In the genomic region with DNA sequence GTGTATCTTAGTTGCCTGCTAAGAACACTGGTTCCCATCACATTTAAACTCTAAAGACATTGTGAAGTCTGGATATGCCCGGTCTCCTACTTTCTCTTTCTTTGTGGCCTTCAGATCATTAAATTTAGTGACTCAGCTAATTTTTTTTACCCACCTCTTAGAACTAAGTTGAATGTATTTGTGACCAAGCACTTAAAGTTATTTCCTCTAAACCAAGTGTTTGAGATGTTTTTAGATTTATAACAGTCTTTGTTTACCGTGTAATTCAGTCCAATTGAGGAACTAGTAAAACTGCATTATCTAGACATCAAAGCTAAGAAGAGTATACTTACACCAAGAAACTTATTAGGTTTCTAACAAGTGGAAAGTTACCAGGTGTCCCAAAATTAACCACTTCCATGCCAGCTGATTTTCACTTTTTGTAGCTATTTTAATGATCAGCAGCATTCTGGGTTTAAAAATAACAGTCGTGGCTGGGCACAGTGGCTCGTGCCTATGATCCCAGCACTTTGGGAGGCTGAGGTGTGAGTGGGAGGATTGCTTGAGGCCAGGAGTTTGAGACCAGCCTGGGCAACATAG, we compare ENCODE assay signal across 4 cellular contexts.
TF ChIP-seq lines count a peak whose summit lies in the region.

No MANE protein-coding gene starts in this region.

TF ChIP-seq in A549, 52 proteins besides CTCF, POLR2A, EP300 and RAD21:
- TF ChIP-seq NPAS2 (CRISPR knock-in tag; IDR thresholded peaks at IDR 0.05; ENCODE audit: borderline replicate concordance) (no peak), NFE2L2 (conservative IDR thresholded peaks at IDR 0.05; ENCODE audit: low read length) (peak; percentile 94), FOSL2 (IDR thresholded peaks at IDR 0.05) (no peak), FOSL2 (CRISPR knock-in tag; IDR thresholded peaks at IDR 0.05) (peak; percentile 24; the same call in 1 of the 2 replicates), KDM1A (IDR thresholded peaks at IDR 0.05; ENCODE audit: low read depth) (no peak), EHF (CRISPR knock-in tag; IDR thresholded peaks at IDR 0.05) (no peak), ZC3H11A (IDR thresholded peaks at IDR 0.05) (no peak), MAFK (IDR thresholded peaks at IDR 0.05; ENCODE audit: partially characterized antibody) (peak; percentile 99)
- TF ChIP-seq, protein P1, sequence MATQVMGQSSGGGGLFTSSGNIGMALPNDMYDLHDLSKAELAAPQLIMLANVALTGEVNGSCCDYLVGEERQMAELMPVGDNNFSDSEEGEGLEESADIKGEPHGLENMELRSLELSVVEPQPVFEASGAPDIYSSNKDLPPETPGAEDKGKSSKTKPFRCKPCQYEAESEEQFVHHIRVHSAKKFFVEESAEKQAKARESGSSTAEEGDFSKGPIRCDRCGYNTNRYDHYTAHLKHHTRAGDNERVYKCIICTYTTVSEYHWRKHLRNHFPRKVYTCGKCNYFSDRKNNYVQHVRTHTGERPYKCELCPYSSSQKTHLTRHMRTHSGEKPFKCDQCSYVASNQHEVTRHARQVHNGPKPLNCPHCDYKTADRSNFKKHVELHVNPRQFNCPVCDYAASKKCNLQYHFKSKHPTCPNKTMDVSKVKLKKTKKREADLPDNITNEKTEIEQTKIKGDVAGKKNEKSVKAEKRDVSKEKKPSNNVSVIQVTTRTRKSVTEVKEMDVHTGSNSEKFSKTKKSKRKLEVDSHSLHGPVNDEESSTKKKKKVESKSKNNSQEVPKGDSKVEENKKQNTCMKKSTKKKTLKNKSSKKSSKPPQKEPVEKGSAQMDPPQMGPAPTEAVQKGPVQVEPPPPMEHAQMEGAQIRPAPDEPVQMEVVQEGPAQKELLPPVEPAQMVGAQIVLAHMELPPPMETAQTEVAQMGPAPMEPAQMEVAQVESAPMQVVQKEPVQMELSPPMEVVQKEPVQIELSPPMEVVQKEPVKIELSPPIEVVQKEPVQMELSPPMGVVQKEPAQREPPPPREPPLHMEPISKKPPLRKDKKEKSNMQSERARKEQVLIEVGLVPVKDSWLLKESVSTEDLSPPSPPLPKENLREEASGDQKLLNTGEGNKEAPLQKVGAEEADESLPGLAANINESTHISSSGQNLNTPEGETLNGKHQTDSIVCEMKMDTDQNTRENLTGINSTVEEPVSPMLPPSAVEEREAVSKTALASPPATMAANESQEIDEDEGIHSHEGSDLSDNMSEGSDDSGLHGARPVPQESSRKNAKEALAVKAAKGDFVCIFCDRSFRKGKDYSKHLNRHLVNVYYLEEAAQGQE (IDR thresholded peaks at IDR 0.05) = no peak
TF ChIP-seq in A549: peak in this region for 3.

TF ChIP-seq in GM23338, 12 proteins besides CTCF, POLR2A, EP300 and RAD21 (continues in another document):
- TF ChIP-seq STAT1 (IDR thresholded peaks at IDR 0.05; ENCODE audit: unreplicated experiment) = no peak
- no peak for TF ChIP-seq ZNF331 (CRISPR knock-in tag; IDR thresholded peaks at IDR 0.05; ENCODE audit: low read depth)
- TF ChIP-seq NANOG (IDR thresholded peaks at IDR 0.05; ENCODE audit: borderline replicate concordance) = no peak
- TF ChIP-seq POLR2AphosphoS5 (IDR thresholded peaks at IDR 0.05; ENCODE audit: low read depth) = no peak

TF ChIP-seq in WTC11, 78 proteins besides CTCF, POLR2A, EP300 and RAD21:
- no peak for TF ChIP-seq FOXP1 (CRISPR knock-in tag; IDR thresholded peaks at IDR 0.05; ENCODE audit: borderline replicate concordance)
- peak; percentile 76 for TF ChIP-seq ZNF121 (CRISPR knock-in tag; IDR thresholded peaks at IDR 0.05)
- TF ChIP-seq, protein P2, sequence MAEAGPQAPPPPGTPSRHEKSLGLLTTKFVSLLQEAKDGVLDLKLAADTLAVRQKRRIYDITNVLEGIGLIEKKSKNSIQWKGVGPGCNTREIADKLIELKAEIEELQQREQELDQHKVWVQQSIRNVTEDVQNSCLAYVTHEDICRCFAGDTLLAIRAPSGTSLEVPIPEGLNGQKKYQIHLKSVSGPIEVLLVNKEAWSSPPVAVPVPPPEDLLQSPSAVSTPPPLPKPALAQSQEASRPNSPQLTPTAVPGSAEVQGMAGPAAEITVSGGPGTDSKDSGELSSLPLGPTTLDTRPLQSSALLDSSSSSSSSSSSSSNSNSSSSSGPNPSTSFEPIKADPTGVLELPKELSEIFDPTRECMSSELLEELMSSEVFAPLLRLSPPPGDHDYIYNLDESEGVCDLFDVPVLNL (CRISPR knock-in tag; IDR thresholded peaks at IDR 0.05; ENCODE audit: borderline replicate concordance, low read depth) = no peak

TF ChIP-seq in HepG2, 621 proteins besides CTCF, POLR2A, EP300 and RAD21:
- TF ChIP-seq, protein P3, sequence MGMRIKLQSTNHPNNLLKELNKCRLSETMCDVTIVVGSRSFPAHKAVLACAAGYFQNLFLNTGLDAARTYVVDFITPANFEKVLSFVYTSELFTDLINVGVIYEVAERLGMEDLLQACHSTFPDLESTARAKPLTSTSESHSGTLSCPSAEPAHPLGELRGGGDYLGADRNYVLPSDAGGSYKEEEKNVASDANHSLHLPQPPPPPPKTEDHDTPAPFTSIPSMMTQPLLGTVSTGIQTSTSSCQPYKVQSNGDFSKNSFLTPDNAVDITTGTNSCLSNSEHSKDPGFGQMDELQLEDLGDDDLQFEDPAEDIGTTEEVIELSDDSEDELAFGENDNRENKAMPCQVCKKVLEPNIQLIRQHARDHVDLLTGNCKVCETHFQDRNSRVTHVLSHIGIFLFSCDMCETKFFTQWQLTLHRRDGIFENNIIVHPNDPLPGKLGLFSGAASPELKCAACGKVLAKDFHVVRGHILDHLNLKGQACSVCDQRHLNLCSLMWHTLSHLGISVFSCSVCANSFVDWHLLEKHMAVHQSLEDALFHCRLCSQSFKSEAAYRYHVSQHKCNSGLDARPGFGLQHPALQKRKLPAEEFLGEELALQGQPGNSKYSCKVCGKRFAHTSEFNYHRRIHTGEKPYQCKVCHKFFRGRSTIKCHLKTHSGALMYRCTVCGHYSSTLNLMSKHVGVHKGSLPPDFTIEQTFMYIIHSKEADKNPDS (CRISPR knock-in tag; IDR thresholded peaks at IDR 0.05) = no peak
- TF ChIP-seq KLF12 (CRISPR knock-in tag; IDR thresholded peaks at IDR 0.05; ENCODE audit: borderline replicate concordance) (no peak), ZNF678 (CRISPR knock-in tag; IDR thresholded peaks at IDR 0.05) (no peak), ZNF879 (CRISPR knock-in tag; IDR thresholded peaks at IDR 0.05) (no peak), ZNF121 (CRISPR knock-in tag; IDR thresholded peaks at IDR 0.05) (peak; percentile 79), NFE2L2 (IDR thresholded peaks at IDR 0.05; ENCODE audit: low read length) (peak; percentile 88), GTF3A (CRISPR knock-in tag; conservative IDR thresholded peaks at IDR 0.05) (no peak), MAFK (conservative IDR thresholded peaks at IDR 0.05 in 1 of 2, IDR thresholded peaks at IDR 0.05 in 1 of 2; ENCODE audit: low read length in 2 of 2) (peak; percentile 78 to 81), AHR (CRISPR knock-in tag; IDR thresholded peaks at IDR 0.05) (no peak), MAFF (IDR thresholded peaks at IDR 0.05; ENCODE audit: low read depth, low read length) (peak; percentile 70), ZNF343 (CRISPR knock-in tag; IDR thresholded peaks at IDR 0.05) (no peak), ESRRA (CRISPR knock-in tag; IDR thresholded peaks at IDR 0.05; ENCODE audit: low read depth) (no peak), ZSCAN22 (CRISPR knock-in tag; IDR thresholded peaks at IDR 0.05) (no peak), ZMYM2 (CRISPR knock-in tag; IDR thresholded peaks at IDR 0.05) (no peak), ZNF652 (CRISPR knock-in tag; IDR thresholded peaks at IDR 0.05; ENCODE audit: borderline replicate concordance, low read depth) (peak; percentile 80), ZNF768 (CRISPR knock-in tag; IDR thresholded peaks at IDR 0.05) (no peak)
- TF ChIP-seq, protein P4, sequence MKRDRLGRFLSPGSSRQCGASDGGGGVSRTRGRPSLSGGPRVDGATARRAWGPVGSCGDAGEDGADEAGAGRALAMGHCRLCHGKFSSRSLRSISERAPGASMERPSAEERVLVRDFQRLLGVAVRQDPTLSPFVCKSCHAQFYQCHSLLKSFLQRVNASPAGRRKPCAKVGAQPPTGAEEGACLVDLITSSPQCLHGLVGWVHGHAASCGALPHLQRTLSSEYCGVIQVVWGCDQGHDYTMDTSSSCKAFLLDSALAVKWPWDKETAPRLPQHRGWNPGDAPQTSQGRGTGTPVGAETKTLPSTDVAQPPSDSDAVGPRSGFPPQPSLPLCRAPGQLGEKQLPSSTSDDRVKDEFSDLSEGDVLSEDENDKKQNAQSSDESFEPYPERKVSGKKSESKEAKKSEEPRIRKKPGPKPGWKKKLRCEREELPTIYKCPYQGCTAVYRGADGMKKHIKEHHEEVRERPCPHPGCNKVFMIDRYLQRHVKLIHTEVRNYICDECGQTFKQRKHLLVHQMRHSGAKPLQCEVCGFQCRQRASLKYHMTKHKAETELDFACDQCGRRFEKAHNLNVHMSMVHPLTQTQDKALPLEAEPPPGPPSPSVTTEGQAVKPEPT (CRISPR knock-in tag; IDR thresholded peaks at IDR 0.05; ENCODE audit: low read depth) = no peak
- TF ChIP-seq, protein P5, sequence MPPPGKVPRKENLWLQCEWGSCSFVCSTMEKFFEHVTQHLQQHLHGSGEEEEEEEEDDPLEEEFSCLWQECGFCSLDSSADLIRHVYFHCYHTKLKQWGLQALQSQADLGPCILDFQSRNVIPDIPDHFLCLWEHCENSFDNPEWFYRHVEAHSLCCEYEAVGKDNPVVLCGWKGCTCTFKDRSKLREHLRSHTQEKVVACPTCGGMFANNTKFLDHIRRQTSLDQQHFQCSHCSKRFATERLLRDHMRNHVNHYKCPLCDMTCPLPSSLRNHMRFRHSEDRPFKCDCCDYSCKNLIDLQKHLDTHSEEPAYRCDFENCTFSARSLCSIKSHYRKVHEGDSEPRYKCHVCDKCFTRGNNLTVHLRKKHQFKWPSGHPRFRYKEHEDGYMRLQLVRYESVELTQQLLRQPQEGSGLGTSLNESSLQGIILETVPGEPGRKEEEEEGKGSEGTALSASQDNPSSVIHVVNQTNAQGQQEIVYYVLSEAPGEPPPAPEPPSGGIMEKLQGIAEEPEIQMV (CRISPR knock-in tag; IDR thresholded peaks at IDR 0.05; ENCODE audit: low read depth) = no peak
- TF ChIP-seq, protein P6, sequence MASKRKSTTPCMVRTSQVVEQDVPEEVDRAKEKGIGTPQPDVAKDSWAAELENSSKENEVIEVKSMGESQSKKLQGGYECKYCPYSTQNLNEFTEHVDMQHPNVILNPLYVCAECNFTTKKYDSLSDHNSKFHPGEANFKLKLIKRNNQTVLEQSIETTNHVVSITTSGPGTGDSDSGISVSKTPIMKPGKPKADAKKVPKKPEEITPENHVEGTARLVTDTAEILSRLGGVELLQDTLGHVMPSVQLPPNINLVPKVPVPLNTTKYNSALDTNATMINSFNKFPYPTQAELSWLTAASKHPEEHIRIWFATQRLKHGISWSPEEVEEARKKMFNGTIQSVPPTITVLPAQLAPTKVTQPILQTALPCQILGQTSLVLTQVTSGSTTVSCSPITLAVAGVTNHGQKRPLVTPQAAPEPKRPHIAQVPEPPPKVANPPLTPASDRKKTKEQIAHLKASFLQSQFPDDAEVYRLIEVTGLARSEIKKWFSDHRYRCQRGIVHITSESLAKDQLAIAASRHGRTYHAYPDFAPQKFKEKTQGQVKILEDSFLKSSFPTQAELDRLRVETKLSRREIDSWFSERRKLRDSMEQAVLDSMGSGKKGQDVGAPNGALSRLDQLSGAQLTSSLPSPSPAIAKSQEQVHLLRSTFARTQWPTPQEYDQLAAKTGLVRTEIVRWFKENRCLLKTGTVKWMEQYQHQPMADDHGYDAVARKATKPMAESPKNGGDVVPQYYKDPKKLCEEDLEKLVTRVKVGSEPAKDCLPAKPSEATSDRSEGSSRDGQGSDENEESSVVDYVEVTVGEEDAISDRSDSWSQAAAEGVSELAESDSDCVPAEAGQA (IDR thresholded peaks at IDR 0.05; ENCODE audit: low read depth) = no peak
- TF ChIP-seq, protein P6 (CRISPR knock-in tag; IDR thresholded peaks at IDR 0.05; ENCODE audit: borderline replicate concordance) = no peak
